Comparison of ENCODE assay signal across 18 cellular contexts in genomic region chr5:10934789-10935355, GRCh38.
"Had no signal": no experiment of that assay in that cellular context is flagged by ENCODE, and none has a peak within 500 bp of the region (broad histone marks: within the 10 kb centered on the region; RNA-seq: fewer than 3 reads in every experiment).

No MANE protein-coding gene starts in this region.

- H3K4me1 ChIP-seq: breast epithelium, gastrocnemius medialis, heart left ventricle, sigmoid colon, spleen, upper lobe of left lung had no signal

- H3K27me3 ChIP-seq: breast epithelium, gastrocnemius medialis, heart left ventricle, sigmoid colon, spleen, upper lobe of left lung had no signal

- H3K4me3 ChIP-seq: breast epithelium, gastrocnemius medialis, heart left ventricle, lung, sigmoid colon, spleen, upper lobe of left lung had no signal

- H3K9me3 ChIP-seq: gastrocnemius medialis, upper lobe of left lung had no signal

- DNase-seq: activated CD4-positive, CD25-positive, alpha-beta regulatory T cell treated with anti-CD3 and anti-CD28 coated beads, Interleukin-2, amount 50 U/mL, for 72 hours; activated naive CD4-positive, alpha-beta T cell treated with anti-CD3 and anti-CD28 coated beads for 36 hours; activated naive CD8-positive, alpha-beta T cell treated with anti-CD3 and anti-CD28 coated beads, Interleukin-2, amount 50 U/mL, for 24 hours; activated T-cell treated with anti-CD3 and anti-CD28 coated beads for 4 hours; aorta; dermis blood vessel endothelial cell; gastrocnemius medialis; heart left ventricle; left colon; nephron progenitor cell; sigmoid colon; spleen; stimulated activated naive CD8-positive, alpha-beta T cell treated with anti-CD3 and anti-CD28 coated beads, Interleukin-15, amount 100 ng/mL, for 72 hours; T1000 had no signal

- H3K27ac ChIP-seq: epithelial cell of prostate, gastrocnemius medialis, heart left ventricle, sigmoid colon, spleen, upper lobe of left lung had no signal

- H3K36me3 ChIP-seq: breast epithelium, gastrocnemius medialis, heart left ventricle, sigmoid colon, spleen, upper lobe of left lung had no signal
